8 cellular contexts compared by ENCODE assay signal in genomic region chr6:26183581-26184408, GRCh38.
DNase-seq lines count a peak whose midpoint lies in the region; ATAC-seq and TF ChIP-seq lines count a peak whose summit lies in the region.

No MANE protein-coding gene starts in this region.

- peaks cover 25% of the 10 kb centered on the region; the same call in 1 of the 2 replicates for H3F3A ChIP-seq in PC-9 (ENCODE audit: insufficient read depth, low read depth)

- H3K36me3 ChIP-seq in PC-9 (ENCODE audit: low read depth) = no peaks in the 10 kb centered on the region

- peak; percentile 59 for ATAC-seq in GM21381 (IDR thresholded peaks at IDR 0.05; ENCODE audit: unreplicated experiment)

- no peak for TF ChIP-seq CTCF in PC-9 (conservative IDR thresholded peaks at IDR 0.05)

- H4K20me1 ChIP-seq in PC-9 (ENCODE audit: insufficient read depth) = no peaks in the 10 kb centered on the region

- CTCF ChIA-PET in PC-9 (lab: Charles Lee) = interaction anchor here (0.6 to 1.3 kb wide), 3 partner anchors 60 to 1688 kb away, joined by 3 to 8 read pairs (median 3); a partner anchor contains a TSS

- TSS peak; percentile 100 for BruUV-seq in PC-9 (replicated peaks; lab: Mats Ljungman, UMichigan)

- peak overlapping the region; percentile 65 for H3K27ac ChIP-seq in PC-9

- intact Hi-C loops in PC-9 (cut with micrococcal nuclease; ENCODE audit: unreplicated experiment) (no loop called here), head of caudate nucleus (cut with DNase I) (no loop called here)

- H2AFZ ChIP-seq in PC-9 = peak overlapping the region; percentile 87

- no peaks in the 10 kb centered on the region for H3K9me3 ChIP-seq in PC-9 (ENCODE audit: insufficient read depth, low read depth)

- peaks cover 12% of the 10 kb centered on the region; the same call in 1 of the 2 replicates for H3K4me1 ChIP-seq in PC-9 (replicated peaks; ENCODE audit: insufficient read depth)

- POLR2A ChIA-PET in PC-9 (lab: Charles Lee; ENCODE audit: unreplicated experiment) = interaction anchor here (0.5 to 2.3 kb wide), 35 partner anchors 9 to 1639 kb away, joined by 3 to 73 read pairs (median 5); a partner anchor contains a TSS

- no peaks in the 10 kb centered on the region for H3K27me3 ChIP-seq in PC-9 (ENCODE audit: insufficient read depth, low read depth)

- H3K79me2 ChIP-seq in PC-9 (ENCODE audit: low read depth) = no peaks in the 10 kb centered on the region

- no peaks in the 10 kb centered on the region for H3K9me2 ChIP-seq in PC-9 (ENCODE audit: insufficient read depth)

- H3K4me3 ChIP-seq in PC-9 = peak overlapping the region; percentile 54

- peak; percentile 54 for DNase-seq in AG08396 (ENCODE audit: low spot score)
- DNase-seq in PC-9 = peak; percentile 72 to 87
- peak; percentile 93 for DNase-seq in amniotic epithelial cell (ENCODE audit: low read depth)
- DNase-seq in head of caudate nucleus = peak in 40 of 42 donors; percentile 45 to 83 (median 66)
- peak in 51 of 56 donors; percentile 18 to 82 (median 53) for DNase-seq in nucleus accumbens (lab: John Stamatoyannopoulos, UW)
- DNase-seq in NCI-H2081 (lab: John Stamatoyannopoulos, UW) = no peak
- DNase-seq in NCI-H2081 treated with DMSO at 0.1 percent for 48 hours (lab: John Stamatoyannopoulos, UW) = no peak

- H3K4me2 ChIP-seq in PC-9 = peak overlapping the region; percentile 93

Comparison
In these comparisons a context has a peak if more than half of its experiments do, and no peak if none do; other contexts are left out.
1. DNase-seq: peak in AG08396 (single experiment), PC-9 (2 of 2), amniotic epithelial cell (single experiment), head of caudate nucleus (40 of 42) and nucleus accumbens (51 of 56); none in NCI-H2081 (0 of 2) and NCI-H2081 treated with DMSO at 0.1 percent for 48 hours (single experiment).